Comparison of ENCODE assay signal across 37 cellular contexts in the genomic region with DNA sequence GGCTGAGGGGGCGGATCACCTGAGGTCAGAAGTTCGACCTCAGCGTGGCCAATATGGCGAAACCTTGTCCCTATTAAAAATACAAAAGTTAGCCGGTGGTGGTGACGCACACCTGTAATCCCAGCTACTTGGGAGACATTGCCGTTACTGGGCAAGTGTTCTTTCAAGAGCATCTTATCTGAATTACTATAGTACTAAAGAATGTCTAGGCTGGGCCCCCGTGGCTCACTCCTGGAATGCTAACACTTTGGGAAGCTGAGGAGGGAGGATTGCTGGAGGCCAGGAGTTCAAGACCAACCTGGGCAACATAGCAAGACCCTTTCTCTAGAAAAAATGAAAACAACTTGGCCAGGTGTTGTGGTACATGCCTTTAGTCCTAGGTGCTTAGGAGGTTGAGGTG. TPM values are rescaled to one million over a fixed set of nuclear protein-coding genes. Genes with fewer than 3 reads are reported as not detected.
"Had no signal": no experiment of that assay in that cellular context is flagged by ENCODE, and none has a peak within 500 bp of the region (broad histone marks: within the 10 kb centered on the region; RNA-seq: fewer than 3 reads in every experiment).

No MANE protein-coding gene starts in this region.

- H3K4me3 ChIP-seq: Peyer's patch, SJCRH30, SK-N-MC had no signal

- H3K27me3 Mint-ChIP-seq: activated CD4-positive, alpha-beta T cell treated with anti-CD3 and anti-CD28 coated beads for 36 hours had no signal

- DNase-seq: activated CD4-positive, alpha-beta memory T cell treated with anti-CD3 and anti-CD28 coated beads, Interleukin-2, amount 10 ng/mL, durations not matched to agents 7 days and 5 days; activated CD4-positive, alpha-beta T cell treated with anti-CD3 and anti-CD28 coated beads for 36 hours; activated CD8-positive, alpha-beta memory T cell treated with anti-CD3 and anti-CD28 coated beads for 24 hours; activated gamma-delta T cell; activated naive CD4-positive, alpha-beta T cell treated with Interleukin-2 at 50 U/mL for 16 hours; activated naive CD8-positive, alpha-beta T cell treated with anti-CD3 and anti-CD28 coated beads, Interleukin-2, amount 50 U/mL, for 24 hours; activated T-cell treated with anti-CD3 and anti-CD28 coated beads, Interleukin-2, amount 50 U/mL, for 24 hours; amniotic stem cell; aorta; brain microvascular endothelial cell; central memory CD4-positive, alpha-beta T cell; Kasumi-1; KBM-7; NCI-H1105; NCI-H1417 treated with DMSO at 0.1 percent for 48 hours; NCI-H187 treated with DMSO at 0.1 percent for 48 hours; NCI-H2081; NCI-H2171 treated with DMSO at 0.1 percent for 48 hours; NCI-H2227 treated with DMSO at 0.1 percent for 48 hours; NCI-H446 treated with DMSO at 0.1 percent for 48 hours; NCI-H524; NCI-H69; NK-92 treated with Interleukin-12 subunit alpha and Interleukin-12 subunit beta, amount 100 ng/mL, for 24 hours; PC-3; Peyer's patch; Right ventricle myocardium superior; RPMI8226; SJCRH30; T1000; WERI-Rb-1 had no signal

- H3K27ac ChIP-seq: brain microvascular endothelial cell, Peyer's patch, SJCRH30, SK-N-MC, WERI-Rb-1 had no signal

- H3K27ac Mint-ChIP-seq: activated CD4-positive, alpha-beta memory T cell treated with anti-CD3 and anti-CD28 coated beads, Interleukin-2, amount 10 ng/mL, durations not matched to agents 7 days and 5 days; activated CD4-positive, alpha-beta T cell treated with anti-CD3 and anti-CD28 coated beads for 36 hours; activated naive CD4-positive, alpha-beta T cell treated with anti-CD3 and anti-CD28 coated beads, Interleukin-2, amount 50 U/mL, for 24 hours; activated naive CD8-positive, alpha-beta T cell treated with anti-CD3 and anti-CD28 coated beads, Interleukin-2, amount 50 U/mL, for 24 hours; activated T-cell treated with anti-CD3 and anti-CD28 coated beads, Interleukin-2, amount 50 U/mL, for 24 hours had no signal

- H3K4me1 ChIP-seq: Peyer's patch had no signal

- H3K36me3 Mint-ChIP-seq: activated naive CD4-positive, alpha-beta T cell treated with anti-CD3 and anti-CD28 coated beads, Interleukin-2, amount 50 U/mL, for 24 hours had no signal

- H3K9me3 Mint-ChIP-seq: activated CD4-positive, alpha-beta memory T cell treated with anti-CD3 and anti-CD28 coated beads, Interleukin-2, amount 10 ng/mL, durations not matched to agents 7 days and 5 days; activated naive CD4-positive, alpha-beta T cell treated with anti-CD3 and anti-CD28 coated beads, Interleukin-2, amount 50 U/mL, for 24 hours; activated naive CD8-positive, alpha-beta T cell treated with anti-CD3 and anti-CD28 coated beads, Interleukin-2, amount 50 U/mL, for 24 hours; activated T-cell treated with anti-CD3 and anti-CD28 coated beads, Interleukin-2, amount 50 U/mL, for 24 hours; activated T-helper 2 cell treated with anti-CD3 and anti-CD28 coated beads, Interferon-gamma antibody, Interleukin-2, Interleukin-4, amounts not matched to agents 10 μg/mL and 5 μg/mL and 100 μg/mL, durations not matched to agents 14 hours and 24 hours and 36 hours had no signal

- H3K9me3 ChIP-seq: Peyer's patch, SJCRH30 had no signal

- H3K27me3 ChIP-seq: brain microvascular endothelial cell, Peyer's patch, SJCRH30 had no signal

- H3K4me3 Mint-ChIP-seq: activated CD4-positive, alpha-beta memory T cell treated with anti-CD3 and anti-CD28 coated beads, Interleukin-2, amount 10 ng/mL, durations not matched to agents 7 days and 5 days; activated CD4-positive, alpha-beta T cell treated with anti-CD3 and anti-CD28 coated beads for 36 hours; activated naive CD4-positive, alpha-beta T cell treated with anti-CD3 and anti-CD28 coated beads, Interleukin-2, amount 50 U/mL, for 24 hours; activated naive CD8-positive, alpha-beta T cell treated with anti-CD3 and anti-CD28 coated beads, Interleukin-2, amount 50 U/mL, for 24 hours; activated T-cell treated with anti-CD3 and anti-CD28 coated beads, Interleukin-2, amount 50 U/mL, for 24 hours had no signal

- H3K36me3 ChIP-seq: brain microvascular endothelial cell, Peyer's patch, SJCRH30, WERI-Rb-1 had no signal

- ATAC-seq: activated CD4-positive, alpha-beta T cell treated with anti-CD3 and anti-CD28 coated beads for 36 hours; activated CD4-positive, CD25-positive, alpha-beta regulatory T cell treated with anti-CD3 and anti-CD28 coated beads, Interleukin-2, amount 50 U/mL, for 24 hours; activated naive CD8-positive, alpha-beta T cell treated with anti-CD3 and anti-CD28 coated beads, Interleukin-2, amount 50 U/mL, for 24 hours; PC-3 had no signal

- H3K4me1 Mint-ChIP-seq: activated naive CD8-positive, alpha-beta T cell treated with anti-CD3 and anti-CD28 coated beads, Interleukin-2, amount 50 U/mL, for 24 hours had no signal

RNA-seq across cellular contexts. Expression of a gene that starts 0.9 kb away (rescaled TPM):
- total RNA-seq: activated CD4-positive, alpha-beta memory T cell treated with anti-CD3 and anti-CD28 coated beads, Interleukin-2, amount 10 ng/mL, durations not matched to agents 7 days and 5 days; activated CD4-positive, alpha-beta T cell treated with anti-CD3 and anti-CD28 coated beads for 36 hours; cerebellum; PC-3; Right ventricle myocardium superior; SJCRH30 had no signal

RNA-seq across cellular contexts. Expression of a gene that starts 24.9 kb away (rescaled TPM):
- total RNA-seq: activated CD4-positive, alpha-beta memory T cell treated with anti-CD3 and anti-CD28 coated beads, Interleukin-2, amount 10 ng/mL, durations not matched to agents 7 days and 5 days; activated CD4-positive, alpha-beta T cell treated with anti-CD3 and anti-CD28 coated beads for 36 hours; activated T-helper 2 cell treated with anti-CD3 and anti-CD28 coated beads, Interferon-gamma antibody, Interleukin-2, Interleukin-4, amounts not matched to agents 10 μg/mL and 5 μg/mL and 100 μg/mL, durations not matched to agents 14 hours and 24 hours and 36 hours; aorta; PC-3; Peyer's patch; SJCRH30; T-helper 1 cell treated with Interleukin-12 subunit alpha and Interleukin-12 subunit beta and Interleukin-4 antibody, amounts not matched to agents 30 ng/mL and 1 ng/mL, for 36 hours; T-helper 2 cell treated with Interferon-gamma antibody and Interleukin-4, amounts not matched to agents 100 ng/mL and 5 ng/mL, for 36 hours had no signal

RNA-seq across cellular contexts. Expression of a gene that starts 41.4 kb away (rescaled TPM):
- total RNA-seq: SJCRH30 had no signal
